Comparison of ENCODE assay signal across 9 cellular contexts in the genomic region with DNA sequence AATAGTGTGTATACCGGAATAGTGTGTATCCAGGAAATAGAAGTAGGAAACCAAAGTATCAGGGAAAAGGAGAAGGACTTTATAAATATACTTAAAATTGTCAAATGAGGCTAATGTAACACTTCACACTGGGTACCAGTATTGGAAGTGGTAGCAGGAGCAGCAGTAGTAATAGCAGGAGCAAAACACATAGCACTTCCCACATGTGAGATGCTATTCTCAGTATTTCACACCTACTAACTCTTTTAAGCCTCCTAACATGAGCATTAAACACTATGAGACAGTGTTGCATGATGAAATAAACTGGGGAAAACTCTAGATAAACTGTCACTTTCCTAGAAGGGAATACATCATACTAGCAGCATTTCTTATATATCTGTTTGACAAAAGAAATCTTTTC.
"Had no signal": no experiment of that assay in that cellular context is flagged by ENCODE, and none has a peak within 500 bp of the region (broad histone marks: within the 10 kb centered on the region; RNA-seq: fewer than 3 reads in every experiment).

No MANE protein-coding gene starts in this region.

- H3K27ac Mint-ChIP-seq: HFFc6, IgD-negative memory B cell had no signal

- H3K9ac ChIP-seq: GM23248 had no signal

- H3K27me3 Mint-ChIP-seq: IgD-negative memory B cell had no signal

- ATAC-seq: HCT116, HepG2 had no signal

- H3K36me3 ChIP-seq: HAP-1 had no signal

- H3K27ac ChIP-seq: GM23248, HL-60 had no signal

- H3K9me3 ChIP-seq: HAP-1 had no signal

- H3K4me3 ChIP-seq: GM23248, HAP-1 had no signal

- H2AFZ ChIP-seq: GM23248 had no signal

- H3K4me3 Mint-ChIP-seq: HFFc6 had no signal

- H3K4me1 ChIP-seq: HAP-1 had no signal

- DNase-seq: GM23248, GOT3, H7, HFFc6 had no signal
